ENCODE assay signal across 15 cellular contexts in the genomic region with DNA sequence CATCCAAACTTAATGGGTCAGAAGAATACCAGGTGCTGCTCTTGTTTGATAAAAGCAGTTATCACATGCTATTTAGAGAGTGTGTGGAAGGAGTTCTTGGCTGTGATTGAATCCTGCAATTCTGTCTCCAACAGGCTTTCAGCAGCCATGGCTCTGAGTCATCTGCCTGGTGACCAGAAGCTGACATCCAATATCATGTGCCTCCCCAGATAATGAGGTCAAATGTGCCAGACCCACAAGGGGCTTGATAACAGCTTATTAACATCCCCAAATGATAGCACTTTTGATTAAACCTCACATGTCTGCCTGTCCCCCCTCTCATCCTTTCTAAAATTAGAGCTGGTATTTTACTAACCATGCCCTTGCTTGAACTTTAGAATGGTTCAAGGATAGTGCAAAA.
A peak's percentile ranks its signal among the peaks of the same experiment; 100 is the strongest.
DNase-seq lines count a peak whose midpoint lies in the region; ATAC-seq and TF ChIP-seq lines count a peak whose summit lies in the region.
"Had no signal": no experiment of that assay in that cellular context is flagged by ENCODE, and none has a peak within 500 bp of the region (broad histone marks: within the 10 kb centered on the region; RNA-seq: fewer than 3 reads in every experiment).

No MANE protein-coding gene starts in this region.

- TF ChIP-seq CTCF in fibroblast of pulmonary artery (IDR thresholded peaks at IDR 0.05; ENCODE audit: low read length, missing control alignments) (no peak), gastrocnemius medialis (IDR thresholded peaks at IDR 0.05 in 4 of 5, conservative IDR thresholded peaks at IDR 0.05 in 1 of 5) (no peak)

- no peaks in the 10 kb centered on the region for H3K4me1 Mint-ChIP-seq in activated T-helper 1 cell treated with anti-CD3 and anti-CD28 coated beads, Interleukin-12 subunit alpha, Interleukin-12 subunit beta, Interleukin-2, Interleukin-4 antibody, amounts not matched to agents 30 ng/mL and 10 ng/mL and 1 ng/mL, durations not matched to agents 14 hours and 24 hours and 36 hours (ENCODE audit: low read depth)
- H3K4me1 Mint-ChIP-seq: naive thymus-derived CD8-positive, alpha-beta T cell had no signal

- H3K4me3 ChIP-seq in fibroblast of pulmonary artery (replicated peaks; ENCODE audit: low read depth, low read length): no peak overlapping the region
- H3K4me3 ChIP-seq in gastrocnemius medialis: no peak overlapping the region
- H3K4me3 ChIP-seq: body of pancreas, sigmoid colon, tibial artery had no signal

- intact Hi-C loops in gastrocnemius medialis (cut with DNase I; ENCODE audit: low total_unique reads): loop anchor here (2.0 to 5.0 kb wide), 3 partner anchors 38 to 180 kb away; no protein-coding TSS in a partner anchor
- intact Hi-C loops in activated T-helper 1 cell treated with anti-CD3 and anti-CD28 coated beads, Interleukin-12 subunit alpha, Interleukin-12 subunit beta, Interleukin-2, Interleukin-4 antibody, amounts not matched to agents 30 ng/mL and 10 ng/mL and 1 ng/mL, durations not matched to agents 14 hours and 24 hours and 36 hours (cut with micrococcal nuclease): no loop called here

- in situ Hi-C loops in gastrocnemius medialis (cut with MboI; ENCODE audit: low sequenced_read_pairs in 4 of 4): no loop called here

- H3K27me3 ChIP-seq in gastrocnemius medialis: no peaks in the 10 kb centered on the region
- H3K27me3 ChIP-seq: body of pancreas, sigmoid colon, tibial artery had no signal

- H3K36me3 ChIP-seq in gastrocnemius medialis: no peaks in the 10 kb centered on the region
- H3K36me3 ChIP-seq: sigmoid colon, tibial artery had no signal

- H3K4me3 Mint-ChIP-seq in activated T-helper 1 cell treated with anti-CD3 and anti-CD28 coated beads, Interleukin-12 subunit alpha, Interleukin-12 subunit beta, Interleukin-2, Interleukin-4 antibody, amounts not matched to agents 30 ng/mL and 10 ng/mL and 1 ng/mL, durations not matched to agents 14 hours and 24 hours and 36 hours: no peak overlapping the region
- H3K4me3 Mint-ChIP-seq: naive thymus-derived CD8-positive, alpha-beta T cell had no signal

- TF ChIP-seq POLR2A in gastrocnemius medialis (IDR thresholded peaks at IDR 0.05): peak in 1 of 2 donors; percentile 18

- no peaks in the 10 kb centered on the region for H3K9me3 Mint-ChIP-seq in activated T-helper 1 cell treated with anti-CD3 and anti-CD28 coated beads, Interleukin-12 subunit alpha, Interleukin-12 subunit beta, Interleukin-2, Interleukin-4 antibody, amounts not matched to agents 30 ng/mL and 10 ng/mL and 1 ng/mL, durations not matched to agents 14 hours and 24 hours and 36 hours

- H3K27me3 Mint-ChIP-seq in activated T-helper 1 cell treated with anti-CD3 and anti-CD28 coated beads, Interleukin-12 subunit alpha, Interleukin-12 subunit beta, Interleukin-2, Interleukin-4 antibody, amounts not matched to agents 30 ng/mL and 10 ng/mL and 1 ng/mL, durations not matched to agents 14 hours and 24 hours and 36 hours (ENCODE audit: insufficient read depth): peaks cover 2% of the 10 kb centered on the region

- peak overlapping the region; percentile 71 to 92 (median 86) for H3K27ac ChIP-seq in gastrocnemius medialis
- H3K27ac ChIP-seq: body of pancreas, sigmoid colon had no signal

- H3K4me1 ChIP-seq in gastrocnemius medialis: peaks cover 24 to 41% of the 10 kb centered on the region in 2 donors
- H3K4me1 ChIP-seq: body of pancreas had no signal

- peak; percentile 99 to 100 for ATAC-seq in gastrocnemius medialis
- no peak for ATAC-seq in HG03520 (IDR thresholded peaks at IDR 0.05; ENCODE audit: unreplicated experiment)
- ATAC-seq: body of pancreas; naive thymus-derived CD8-positive, alpha-beta T cell had no signal

- no peaks in the 10 kb centered on the region for H3K36me3 Mint-ChIP-seq in activated T-helper 1 cell treated with anti-CD3 and anti-CD28 coated beads, Interleukin-12 subunit alpha, Interleukin-12 subunit beta, Interleukin-2, Interleukin-4 antibody, amounts not matched to agents 30 ng/mL and 10 ng/mL and 1 ng/mL, durations not matched to agents 14 hours and 24 hours and 36 hours (ENCODE audit: low read depth)

- H3K9me3 ChIP-seq in gastrocnemius medialis: no peaks in the 10 kb centered on the region
- H3K9me3 ChIP-seq: body of pancreas, tibial artery had no signal

- DNase-seq in DMS79 (lab: John Stamatoyannopoulos, UW) (peak; percentile 55), DMS79 treated with DMSO at 0.1 percent for 48 hours (lab: John Stamatoyannopoulos, UW) (no peak), NCI-H69 (lab: John Stamatoyannopoulos, UW) (peak; percentile 80), fibroblast of pulmonary artery (ENCODE audit: low read depth) (peak; percentile 16), gastrocnemius medialis (peak; percentile 80 to 83), occipital lobe (lab: John Stamatoyannopoulos, UW) (no peak)
- DNase-seq in activated T-helper 1 cell treated with anti-CD3 and anti-CD28 coated beads, Interleukin-12 subunit alpha, Interleukin-12 subunit beta, Interleukin-2, Interleukin-4 antibody, amounts not matched to agents 30 ng/mL and 10 ng/mL and 1 ng/mL, durations not matched to agents 14 hours and 24 hours and 36 hours (ENCODE audit: low spot score): no peak
- DNase-seq: 8988T; activated T-cell treated with anti-CD3 and anti-CD28 coated beads for 4 hours; naive thymus-derived CD8-positive, alpha-beta T cell; NCI-H510A treated with DMSO at 0.1 percent for 48 hours; sigmoid colon had no signal

- no peak overlapping the region for H3K27ac Mint-ChIP-seq in activated T-helper 1 cell treated with anti-CD3 and anti-CD28 coated beads, Interleukin-12 subunit alpha, Interleukin-12 subunit beta, Interleukin-2, Interleukin-4 antibody, amounts not matched to agents 30 ng/mL and 10 ng/mL and 1 ng/mL, durations not matched to agents 14 hours and 24 hours and 36 hours
- H3K27ac Mint-ChIP-seq: naive thymus-derived CD8-positive, alpha-beta T cell had no signal

Comparison
In these comparisons a context has a peak if more than half of its experiments do, and no peak if none do; other contexts are left out.
1. DNase-seq: peak in DMS79 (single experiment), NCI-H69 (single experiment), fibroblast of pulmonary artery (single experiment) and gastrocnemius medialis (2 of 2); none in DMS79 treated with DMSO at 0.1 percent for 48 hours (single experiment), occipital lobe (single experiment) and activated T-helper 1 cell treated with anti-CD3 and anti-CD28 coated beads, Interleukin-12 subunit alpha, Interleukin-12 subunit beta, Interleukin-2, Interleukin-4 antibody, amounts not matched to agents 30 ng/mL and 10 ng/mL and 1 ng/mL, durations not matched to agents 14 hours and 24 hours and 36 hours (single experiment).